Comparison of ENCODE assay signal across 10 cellular contexts in genomic region chr11:44632466-44633123, GRCh38.
DNase-seq lines count a peak whose midpoint lies in the region; ATAC-seq and TF ChIP-seq lines count a peak whose summit lies in the region.
"Had no signal": no experiment of that assay in that cellular context is flagged by ENCODE, and none has a peak within 500 bp of the region (broad histone marks: within the 10 kb centered on the region; RNA-seq: fewer than 3 reads in every experiment).

No MANE protein-coding gene starts in this region.

- H3K4me1 ChIP-seq in neural progenitor cell: peaks cover 8% of the 10 kb centered on the region

- H3K4me3 ChIP-seq in neural progenitor cell: no peak overlapping the region
- H3K4me3 ChIP-seq: BLaER1 had no signal

- H3F3A ChIP-seq in neural progenitor cell (ENCODE audit: low read depth): no peaks in the 10 kb centered on the region

- H3K4me1 Mint-ChIP-seq in T-helper 17 cell (peaks cover 23% of the 10 kb centered on the region), neural progenitor cell (peaks cover 35% of the 10 kb centered on the region)

- H4K20me1 ChIP-seq in neural progenitor cell (ENCODE audit: low read depth): no peaks in the 10 kb centered on the region
- H4K20me1 ChIP-seq: BLaER1 had no signal

- no peaks in the 10 kb centered on the region for H3K36me3 ChIP-seq in neural progenitor cell
- H3K36me3 ChIP-seq: BLaER1 had no signal

- peaks cover 47% of the 10 kb centered on the region for H3K27me3 Mint-ChIP-seq in T-helper 17 cell
- peaks cover 6% of the 10 kb centered on the region for H3K27me3 Mint-ChIP-seq in neural progenitor cell (ENCODE audit: insufficient read depth, low read depth)

- H3K36me3 Mint-ChIP-seq in T-helper 17 cell (ENCODE audit: low read depth) (peaks cover 4% of the 10 kb centered on the region), neural progenitor cell (no peaks in the 10 kb centered on the region)

- peak; percentile 55 for ATAC-seq in T-helper 17 cell
- ATAC-seq in esophagus mucosa: peak; percentile 71
- no peak for ATAC-seq in GM21423 (IDR thresholded peaks at IDR 0.05; ENCODE audit: unreplicated experiment)
- ATAC-seq in HG02623 (IDR thresholded peaks at IDR 0.05; ENCODE audit: unreplicated experiment): no peak

- H3K27me3 ChIP-seq in neural progenitor cell: no peaks in the 10 kb centered on the region
- H3K27me3 ChIP-seq: BLaER1 had no signal

- H3K9me3 Mint-ChIP-seq in neural progenitor cell: no peaks in the 10 kb centered on the region

- H3K9me3 ChIP-seq in T-helper 17 cell (ENCODE audit: control insufficient read depth, low read length, poor library complexity, severe bottlenecking) (no peaks in the 10 kb centered on the region), neural progenitor cell (ENCODE audit: low read depth) (no peaks in the 10 kb centered on the region)
- H3K9me3 ChIP-seq: BLaER1 had no signal

- H3K4me2 ChIP-seq in neural progenitor cell: no peak overlapping the region
- H3K4me2 ChIP-seq: BLaER1 had no signal

- peak; percentile 30 for TF ChIP-seq CTCF in neural progenitor cell (IDR thresholded peaks at IDR 0.05)

- H3K9ac ChIP-seq in neural progenitor cell: no peak overlapping the region
- H3K9ac ChIP-seq: BLaER1 had no signal

- H3K27ac ChIP-seq in neural progenitor cell: no peak overlapping the region
- H3K27ac ChIP-seq: BLaER1 had no signal

- peak; percentile 32 for DNase-seq in activated CD4-positive, CD25-positive, alpha-beta regulatory T cell treated with anti-CD3 and anti-CD28 coated beads, Interleukin-2, amount 50 U/mL, for 72 hours
- DNase-seq in activated CD4-positive, CD25-positive, alpha-beta regulatory T cell (lab: John Stamatoyannopoulos, UW): no peak
- no peak for DNase-seq in T-helper 17 cell
- DNase-seq in neural progenitor cell (ENCODE audit: low spot score): peak; percentile 64
- no peak for DNase-seq in middle frontal gyrus (ENCODE audit: extremely low spot score, low spot score)
- DNase-seq: left cardiac atrium had no signal

- H3K79me2 ChIP-seq in neural progenitor cell (ENCODE audit: low read depth): no peaks in the 10 kb centered on the region

- no peak overlapping the region for H3K4me3 Mint-ChIP-seq in T-helper 17 cell
- no peak overlapping the region for H3K4me3 Mint-ChIP-seq in neural progenitor cell

- H2AFZ ChIP-seq in neural progenitor cell (replicated peaks): no peak overlapping the region

- no peak overlapping the region for H3K27ac Mint-ChIP-seq in T-helper 17 cell
- no peak overlapping the region for H3K27ac Mint-ChIP-seq in neural progenitor cell

Comparison
In these comparisons a context has a peak if more than half of its experiments do, and no peak if none do; other contexts are left out.
1. DNase-seq: peak in activated CD4-positive, CD25-positive, alpha-beta regulatory T cell treated with anti-CD3 and anti-CD28 coated beads, Interleukin-2, amount 50 U/mL, for 72 hours (single experiment) and neural progenitor cell (single experiment); none in activated CD4-positive, CD25-positive, alpha-beta regulatory T cell (0 of 4), T-helper 17 cell (0 of 3) and middle frontal gyrus (single experiment).
2. ATAC-seq: peak in T-helper 17 cell (single experiment) and esophagus mucosa (single experiment); none in GM21423 (single experiment) and HG02623 (single experiment).